In the genomic region with DNA sequence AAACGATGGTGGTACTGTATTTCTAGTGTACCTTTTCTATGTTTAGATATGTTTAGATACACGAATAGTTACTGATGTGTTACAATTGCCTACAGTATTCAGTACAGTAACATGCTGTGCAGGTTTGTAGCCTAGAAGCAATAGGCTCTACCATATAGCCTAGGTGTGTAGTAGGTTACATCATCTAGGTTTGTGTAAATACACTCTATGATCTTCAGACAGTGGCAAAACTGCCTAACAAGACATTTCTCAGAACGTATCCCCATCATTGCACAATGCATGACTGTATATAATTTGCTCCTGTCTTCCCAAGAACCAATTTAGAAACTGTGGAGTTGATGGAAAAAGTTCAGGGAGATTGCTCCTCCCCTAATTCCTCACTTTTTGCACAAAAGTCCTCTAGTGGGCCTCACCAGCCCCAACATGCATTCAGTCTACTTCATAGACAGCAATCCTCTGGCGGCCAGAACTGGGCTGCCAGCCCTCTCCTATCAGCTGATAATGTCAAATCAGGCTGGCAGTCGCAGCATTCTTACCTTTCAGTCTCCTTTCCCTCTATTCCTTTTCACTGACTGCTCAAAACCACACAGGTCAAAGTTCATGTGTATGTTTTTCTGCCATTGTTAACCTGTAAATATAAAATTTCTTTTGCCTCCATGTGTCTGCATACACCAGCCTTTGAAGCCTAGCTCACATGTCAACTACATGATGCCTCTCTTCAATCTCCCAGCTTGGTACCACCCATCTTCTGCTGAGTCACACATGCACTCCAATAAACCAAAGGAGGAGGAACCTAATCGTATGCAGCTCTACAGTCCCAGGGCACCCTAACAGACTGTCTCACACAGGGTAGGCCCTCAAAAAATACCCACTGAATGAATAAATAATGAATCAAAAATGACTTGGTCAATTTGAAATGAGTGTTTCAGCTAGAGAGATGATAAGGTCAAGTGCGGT, we compare ENCODE assay signal across 1 cellular context.
TF ChIP-seq lines count a peak whose summit lies in the region.

No MANE protein-coding gene starts in this region.

TF ChIP-seq in HepG2, 621 proteins besides CTCF, POLR2A, EP300 and RAD21 (continued from another document and continues in another):
- TF ChIP-seq, protein P1, sequence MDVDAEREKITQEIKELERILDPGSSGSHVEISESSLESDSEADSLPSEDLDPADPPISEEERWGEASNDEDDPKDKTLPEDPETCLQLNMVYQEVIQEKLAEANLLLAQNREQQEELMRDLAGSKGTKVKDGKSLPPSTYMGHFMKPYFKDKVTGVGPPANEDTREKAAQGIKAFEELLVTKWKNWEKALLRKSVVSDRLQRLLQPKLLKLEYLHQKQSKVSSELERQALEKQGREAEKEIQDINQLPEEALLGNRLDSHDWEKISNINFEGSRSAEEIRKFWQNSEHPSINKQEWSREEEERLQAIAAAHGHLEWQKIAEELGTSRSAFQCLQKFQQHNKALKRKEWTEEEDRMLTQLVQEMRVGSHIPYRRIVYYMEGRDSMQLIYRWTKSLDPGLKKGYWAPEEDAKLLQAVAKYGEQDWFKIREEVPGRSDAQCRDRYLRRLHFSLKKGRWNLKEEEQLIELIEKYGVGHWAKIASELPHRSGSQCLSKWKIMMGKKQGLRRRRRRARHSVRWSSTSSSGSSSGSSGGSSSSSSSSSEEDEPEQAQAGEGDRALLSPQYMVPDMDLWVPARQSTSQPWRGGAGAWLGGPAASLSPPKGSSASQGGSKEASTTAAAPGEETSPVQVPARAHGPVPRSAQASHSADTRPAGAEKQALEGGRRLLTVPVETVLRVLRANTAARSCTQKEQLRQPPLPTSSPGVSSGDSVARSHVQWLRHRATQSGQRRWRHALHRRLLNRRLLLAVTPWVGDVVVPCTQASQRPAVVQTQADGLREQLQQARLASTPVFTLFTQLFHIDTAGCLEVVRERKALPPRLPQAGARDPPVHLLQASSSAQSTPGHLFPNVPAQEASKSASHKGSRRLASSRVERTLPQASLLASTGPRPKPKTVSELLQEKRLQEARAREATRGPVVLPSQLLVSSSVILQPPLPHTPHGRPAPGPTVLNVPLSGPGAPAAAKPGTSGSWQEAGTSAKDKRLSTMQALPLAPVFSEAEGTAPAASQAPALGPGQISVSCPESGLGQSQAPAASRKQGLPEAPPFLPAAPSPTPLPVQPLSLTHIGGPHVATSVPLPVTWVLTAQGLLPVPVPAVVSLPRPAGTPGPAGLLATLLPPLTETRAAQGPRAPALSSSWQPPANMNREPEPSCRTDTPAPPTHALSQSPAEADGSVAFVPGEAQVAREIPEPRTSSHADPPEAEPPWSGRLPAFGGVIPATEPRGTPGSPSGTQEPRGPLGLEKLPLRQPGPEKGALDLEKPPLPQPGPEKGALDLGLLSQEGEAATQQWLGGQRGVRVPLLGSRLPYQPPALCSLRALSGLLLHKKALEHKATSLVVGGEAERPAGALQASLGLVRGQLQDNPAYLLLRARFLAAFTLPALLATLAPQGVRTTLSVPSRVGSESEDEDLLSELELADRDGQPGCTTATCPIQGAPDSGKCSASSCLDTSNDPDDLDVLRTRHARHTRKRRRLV (CRISPR knock-in tag; IDR thresholded peaks at IDR 0.05) = no peak
- no peak for TF ChIP-seq MYC (CRISPR knock-in tag; IDR thresholded peaks at IDR 0.05; ENCODE audit: borderline replicate concordance)
- TF ChIP-seq NFE2L2 (IDR thresholded peaks at IDR 0.05; ENCODE audit: low read length) = peak; percentile 49; the same call in 1 of the 2 replicates
- TF ChIP-seq FOXA3 (CRISPR knock-in tag; IDR thresholded peaks at IDR 0.05) = 0 out of 2 replicates have a peak, but pooled peaks have one; percentile 7
- TF ChIP-seq GTF2F1 (IDR thresholded peaks at IDR 0.05; ENCODE audit: low read length) = no peak
- TF ChIP-seq DMAP1 (CRISPR knock-in tag; IDR thresholded peaks at IDR 0.05) = no peak
- no peak for TF ChIP-seq SIN3B (IDR thresholded peaks at IDR 0.05; ENCODE audit: low read length)
- TF ChIP-seq ZNF891 (CRISPR knock-in tag; IDR thresholded peaks at IDR 0.05) = no peak
- TF ChIP-seq KAT7 (CRISPR knock-in tag; IDR thresholded peaks at IDR 0.05; ENCODE audit: borderline replicate concordance) = no peak
- no peak for TF ChIP-seq FOXJ3 (CRISPR knock-in tag; IDR thresholded peaks at IDR 0.05; ENCODE audit: borderline replicate concordance)
- no peak for TF ChIP-seq ISL2 (CRISPR knock-in tag; IDR thresholded peaks at IDR 0.05)
- TF ChIP-seq CREB1 (IDR thresholded peaks at IDR 0.05) = no peak
- no peak for TF ChIP-seq CREB1 (CRISPR knock-in tag; IDR thresholded peaks at IDR 0.05)
- no peak for TF ChIP-seq GZF1 (CRISPR knock-in tag; IDR thresholded peaks at IDR 0.05)
- no peak for TF ChIP-seq NR2C2 (CRISPR knock-in tag; IDR thresholded peaks at IDR 0.05; ENCODE audit: borderline replicate concordance)
- TF ChIP-seq ZBTB1 (CRISPR knock-in tag; IDR thresholded peaks at IDR 0.05; ENCODE audit: borderline replicate concordance) = no peak
- TF ChIP-seq, protein P2, sequence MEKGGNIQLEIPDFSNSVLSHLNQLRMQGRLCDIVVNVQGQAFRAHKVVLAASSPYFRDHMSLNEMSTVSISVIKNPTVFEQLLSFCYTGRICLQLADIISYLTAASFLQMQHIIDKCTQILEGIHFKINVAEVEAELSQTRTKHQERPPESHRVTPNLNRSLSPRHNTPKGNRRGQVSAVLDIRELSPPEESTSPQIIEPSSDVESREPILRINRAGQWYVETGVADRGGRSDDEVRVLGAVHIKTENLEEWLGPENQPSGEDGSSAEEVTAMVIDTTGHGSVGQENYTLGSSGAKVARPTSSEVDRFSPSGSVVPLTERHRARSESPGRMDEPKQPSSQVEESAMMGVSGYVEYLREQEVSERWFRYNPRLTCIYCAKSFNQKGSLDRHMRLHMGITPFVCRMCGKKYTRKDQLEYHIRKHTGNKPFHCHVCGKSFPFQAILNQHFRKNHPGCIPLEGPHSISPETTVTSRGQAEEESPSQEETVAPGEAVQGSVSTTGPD (CRISPR knock-in tag; IDR thresholded peaks at IDR 0.05) = no peak
- no peak for TF ChIP-seq KMT2B (CRISPR knock-in tag; IDR thresholded peaks at IDR 0.05)
- TF ChIP-seq, protein P3, sequence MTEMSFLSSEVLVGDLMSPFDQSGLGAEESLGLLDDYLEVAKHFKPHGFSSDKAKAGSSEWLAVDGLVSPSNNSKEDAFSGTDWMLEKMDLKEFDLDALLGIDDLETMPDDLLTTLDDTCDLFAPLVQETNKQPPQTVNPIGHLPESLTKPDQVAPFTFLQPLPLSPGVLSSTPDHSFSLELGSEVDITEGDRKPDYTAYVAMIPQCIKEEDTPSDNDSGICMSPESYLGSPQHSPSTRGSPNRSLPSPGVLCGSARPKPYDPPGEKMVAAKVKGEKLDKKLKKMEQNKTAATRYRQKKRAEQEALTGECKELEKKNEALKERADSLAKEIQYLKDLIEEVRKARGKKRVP (CRISPR knock-in tag; IDR thresholded peaks at IDR 0.05) = peak in 1 of 2 experiments; percentile 50; a peak in 1 of 4 replicates
- TF ChIP-seq, protein P4, sequence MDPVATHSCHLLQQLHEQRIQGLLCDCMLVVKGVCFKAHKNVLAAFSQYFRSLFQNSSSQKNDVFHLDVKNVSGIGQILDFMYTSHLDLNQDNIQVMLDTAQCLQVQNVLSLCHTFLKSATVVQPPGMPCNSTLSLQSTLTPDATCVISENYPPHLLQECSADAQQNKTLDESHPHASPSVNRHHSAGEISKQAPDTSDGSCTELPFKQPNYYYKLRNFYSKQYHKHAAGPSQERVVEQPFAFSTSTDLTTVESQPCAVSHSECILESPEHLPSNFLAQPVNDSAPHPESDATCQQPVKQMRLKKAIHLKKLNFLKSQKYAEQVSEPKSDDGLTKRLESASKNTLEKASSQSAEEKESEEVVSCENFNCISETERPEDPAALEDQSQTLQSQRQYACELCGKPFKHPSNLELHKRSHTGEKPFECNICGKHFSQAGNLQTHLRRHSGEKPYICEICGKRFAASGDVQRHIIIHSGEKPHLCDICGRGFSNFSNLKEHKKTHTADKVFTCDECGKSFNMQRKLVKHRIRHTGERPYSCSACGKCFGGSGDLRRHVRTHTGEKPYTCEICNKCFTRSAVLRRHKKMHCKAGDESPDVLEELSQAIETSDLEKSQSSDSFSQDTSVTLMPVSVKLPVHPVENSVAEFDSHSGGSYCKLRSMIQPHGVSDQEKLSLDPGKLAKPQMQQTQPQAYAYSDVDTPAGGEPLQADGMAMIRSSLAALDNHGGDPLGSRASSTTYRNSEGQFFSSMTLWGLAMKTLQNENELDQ (CRISPR knock-in tag; IDR thresholded peaks at IDR 0.05; ENCODE audit: borderline replicate concordance) = no peak
- TF ChIP-seq ZNF703 (CRISPR knock-in tag; IDR thresholded peaks at IDR 0.05; ENCODE audit: borderline replicate concordance) = no peak
- TF ChIP-seq NFE2L1 (CRISPR knock-in tag; IDR thresholded peaks at IDR 0.05; ENCODE audit: borderline replicate concordance) = no peak
- TF ChIP-seq SRSF9 (IDR thresholded peaks at IDR 0.05; ENCODE audit: borderline replicate concordance, insufficient read depth, low read depth, low read length, poor library complexity, severe bottlenecking) = no peak
- peak; percentile 61; the same call in 1 of the 2 replicates for TF ChIP-seq CEBPG (CRISPR knock-in tag; IDR thresholded peaks at IDR 0.05)
- TF ChIP-seq ZNF781 (CRISPR knock-in tag; IDR thresholded peaks at IDR 0.05; ENCODE audit: borderline replicate concordance, not compliant biosample characterization) = no peak
- no peak for TF ChIP-seq ZNF7 (CRISPR knock-in tag; IDR thresholded peaks at IDR 0.05)
- TF ChIP-seq, protein P5, sequence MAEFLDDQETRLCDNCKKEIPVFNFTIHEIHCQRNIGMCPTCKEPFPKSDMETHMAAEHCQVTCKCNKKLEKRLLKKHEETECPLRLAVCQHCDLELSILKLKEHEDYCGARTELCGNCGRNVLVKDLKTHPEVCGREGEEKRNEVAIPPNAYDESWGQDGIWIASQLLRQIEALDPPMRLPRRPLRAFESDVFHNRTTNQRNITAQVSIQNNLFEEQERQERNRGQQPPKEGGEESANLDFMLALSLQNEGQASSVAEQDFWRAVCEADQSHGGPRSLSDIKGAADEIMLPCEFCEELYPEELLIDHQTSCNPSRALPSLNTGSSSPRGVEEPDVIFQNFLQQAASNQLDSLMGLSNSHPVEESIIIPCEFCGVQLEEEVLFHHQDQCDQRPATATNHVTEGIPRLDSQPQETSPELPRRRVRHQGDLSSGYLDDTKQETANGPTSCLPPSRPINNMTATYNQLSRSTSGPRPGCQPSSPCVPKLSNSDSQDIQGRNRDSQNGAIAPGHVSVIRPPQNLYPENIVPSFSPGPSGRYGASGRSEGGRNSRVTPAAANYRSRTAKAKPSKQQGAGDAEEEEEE (CRISPR knock-in tag; IDR thresholded peaks at IDR 0.05; ENCODE audit: borderline replicate concordance) = no peak
- no peak for TF ChIP-seq RBM22 (optimal IDR thresholded peaks at IDR 0.05; ENCODE audit: low read length)
- TF ChIP-seq, protein P6, sequence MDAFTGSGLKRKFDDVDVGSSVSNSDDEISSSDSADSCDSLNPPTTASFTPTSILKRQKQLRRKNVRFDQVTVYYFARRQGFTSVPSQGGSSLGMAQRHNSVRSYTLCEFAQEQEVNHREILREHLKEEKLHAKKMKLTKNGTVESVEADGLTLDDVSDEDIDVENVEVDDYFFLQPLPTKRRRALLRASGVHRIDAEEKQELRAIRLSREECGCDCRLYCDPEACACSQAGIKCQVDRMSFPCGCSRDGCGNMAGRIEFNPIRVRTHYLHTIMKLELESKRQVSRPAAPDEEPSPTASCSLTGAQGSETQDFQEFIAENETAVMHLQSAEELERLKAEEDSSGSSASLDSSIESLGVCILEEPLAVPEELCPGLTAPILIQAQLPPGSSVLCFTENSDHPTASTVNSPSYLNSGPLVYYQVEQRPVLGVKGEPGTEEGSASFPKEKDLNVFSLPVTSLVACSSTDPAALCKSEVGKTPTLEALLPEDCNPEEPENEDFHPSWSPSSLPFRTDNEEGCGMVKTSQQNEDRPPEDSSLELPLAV (CRISPR knock-in tag; conservative IDR thresholded peaks at IDR 0.05; ENCODE audit: low read depth) = no peak
- TF ChIP-seq HOXD1 (CRISPR knock-in tag; IDR thresholded peaks at IDR 0.05) = no peak
- TF ChIP-seq SRSF4 (IDR thresholded peaks at IDR 0.05; ENCODE audit: low read depth, low read length, poor library complexity, severe bottlenecking) = no peak
- TF ChIP-seq, protein P7, sequence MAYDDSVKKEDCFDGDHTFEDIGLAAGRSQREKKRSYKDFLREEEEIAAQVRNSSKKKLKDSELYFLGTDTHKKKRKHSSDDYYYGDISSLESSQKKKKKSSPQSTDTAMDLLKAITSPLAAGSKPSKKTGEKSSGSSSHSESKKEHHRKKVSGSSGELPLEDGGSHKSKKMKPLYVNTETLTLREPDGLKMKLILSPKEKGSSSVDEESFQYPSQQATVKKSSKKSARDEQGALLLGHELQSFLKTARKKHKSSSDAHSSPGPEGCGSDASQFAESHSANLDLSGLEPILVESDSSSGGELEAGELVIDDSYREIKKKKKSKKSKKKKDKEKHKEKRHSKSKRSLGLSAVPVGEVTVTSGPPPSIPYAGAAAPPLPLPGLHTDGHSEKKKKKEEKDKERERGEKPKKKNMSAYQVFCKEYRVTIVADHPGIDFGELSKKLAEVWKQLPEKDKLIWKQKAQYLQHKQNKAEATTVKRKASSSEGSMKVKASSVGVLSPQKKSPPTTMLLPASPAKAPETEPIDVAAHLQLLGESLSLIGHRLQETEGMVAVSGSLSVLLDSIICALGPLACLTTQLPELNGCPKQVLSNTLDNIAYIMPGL (CRISPR knock-in tag; IDR thresholded peaks at IDR 0.05; ENCODE audit: borderline replicate concordance in 1 of 2, low read depth in 1 of 2) = no peak
- no peak for TF ChIP-seq ERF (CRISPR knock-in tag; IDR thresholded peaks at IDR 0.05)
- TF ChIP-seq, protein P8, sequence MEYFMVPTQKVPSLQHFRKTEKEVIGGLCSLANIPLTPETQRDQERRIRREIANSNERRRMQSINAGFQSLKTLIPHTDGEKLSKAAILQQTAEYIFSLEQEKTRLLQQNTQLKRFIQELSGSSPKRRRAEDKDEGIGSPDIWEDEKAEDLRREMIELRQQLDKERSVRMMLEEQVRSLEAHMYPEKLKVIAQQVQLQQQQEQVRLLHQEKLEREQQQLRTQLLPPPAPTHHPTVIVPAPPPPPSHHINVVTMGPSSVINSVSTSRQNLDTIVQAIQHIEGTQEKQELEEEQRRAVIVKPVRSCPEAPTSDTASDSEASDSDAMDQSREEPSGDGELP (IDR thresholded peaks at IDR 0.05; ENCODE audit: borderline replicate concordance, low read depth) = peak; percentile 36; the same call in 1 of the 2 replicates
- peak; percentile 40; the same call in 1 of the 2 replicates for TF ChIP-seq CEBPB (IDR thresholded peaks at IDR 0.05; ENCODE audit: borderline replicate concordance, low read depth, low read length)
- TF ChIP-seq TBL1XR1 (IDR thresholded peaks at IDR 0.05; ENCODE audit: borderline replicate concordance, low read length, partially characterized antibody) = no peak
- TF ChIP-seq FOXM1 (CRISPR knock-in tag; IDR thresholded peaks at IDR 0.05) = no peak
- no peak for TF ChIP-seq NKX3-1 (CRISPR knock-in tag; IDR thresholded peaks at IDR 0.05)
- TF ChIP-seq, protein P9, sequence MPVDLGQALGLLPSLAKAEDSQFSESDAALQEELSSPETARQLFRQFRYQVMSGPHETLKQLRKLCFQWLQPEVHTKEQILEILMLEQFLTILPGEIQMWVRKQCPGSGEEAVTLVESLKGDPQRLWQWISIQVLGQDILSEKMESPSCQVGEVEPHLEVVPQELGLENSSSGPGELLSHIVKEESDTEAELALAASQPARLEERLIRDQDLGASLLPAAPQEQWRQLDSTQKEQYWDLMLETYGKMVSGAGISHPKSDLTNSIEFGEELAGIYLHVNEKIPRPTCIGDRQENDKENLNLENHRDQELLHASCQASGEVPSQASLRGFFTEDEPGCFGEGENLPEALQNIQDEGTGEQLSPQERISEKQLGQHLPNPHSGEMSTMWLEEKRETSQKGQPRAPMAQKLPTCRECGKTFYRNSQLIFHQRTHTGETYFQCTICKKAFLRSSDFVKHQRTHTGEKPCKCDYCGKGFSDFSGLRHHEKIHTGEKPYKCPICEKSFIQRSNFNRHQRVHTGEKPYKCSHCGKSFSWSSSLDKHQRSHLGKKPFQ (CRISPR knock-in tag; IDR thresholded peaks at IDR 0.05; ENCODE audit: insufficient replicate concordance) = no peak
- TF ChIP-seq RCOR2 (CRISPR knock-in tag; IDR thresholded peaks at IDR 0.05) = no peak
- TF ChIP-seq ZSCAN29 (CRISPR knock-in tag; conservative IDR thresholded peaks at IDR 0.05) = no peak
- no peak for TF ChIP-seq ZNF260 (CRISPR knock-in tag; IDR thresholded peaks at IDR 0.05; ENCODE audit: borderline replicate concordance, low read depth)
